Comparison of ENCODE assay signal across 15 cellular contexts in the genomic region with DNA sequence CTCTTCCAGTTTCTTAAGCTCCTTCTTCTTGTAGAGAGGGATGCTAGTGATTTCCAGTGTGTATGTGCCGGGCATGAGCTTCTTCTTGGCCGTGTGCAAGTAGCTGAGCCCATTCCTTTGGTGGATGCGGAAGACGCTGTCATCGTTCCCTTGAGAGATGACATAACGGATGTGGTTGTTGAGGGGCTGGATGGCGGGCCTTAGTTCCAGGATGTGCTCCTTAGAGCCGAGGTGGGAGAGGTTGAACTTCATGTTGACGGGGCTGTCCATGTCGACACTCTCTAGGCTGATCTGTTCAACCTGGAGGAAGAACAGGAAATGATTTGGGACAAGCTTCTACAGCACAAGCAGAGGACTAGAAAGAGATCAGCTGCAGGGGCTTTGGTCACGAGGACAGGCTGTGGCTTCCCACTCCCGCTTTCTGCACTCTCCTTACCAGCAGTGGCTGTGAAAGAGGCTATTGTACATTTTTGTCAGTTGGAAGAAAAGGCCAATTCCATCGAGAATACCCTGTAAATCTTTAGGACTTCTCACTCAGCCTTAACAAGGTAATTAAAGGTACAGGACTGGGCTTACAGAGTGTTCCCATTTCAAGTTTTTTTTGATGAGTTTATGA.
A peak's percentile ranks its signal among the peaks of the same experiment; 100 is the strongest.
DNase-seq lines count a peak whose midpoint lies in the region; ATAC-seq and TF ChIP-seq lines count a peak whose summit lies in the region.
"Had no signal": no experiment of that assay in that cellular context is flagged by ENCODE, and none has a peak within 500 bp of the region (broad histone marks: within the 10 kb centered on the region; RNA-seq: fewer than 3 reads in every experiment).

No MANE protein-coding gene starts in this region.

- H3K18ac ChIP-seq in neuronal stem cell (ENCODE audit: low read length), result no peak overlapping the region

- no peak overlapping the region for H2BK12ac ChIP-seq in neuronal stem cell (ENCODE audit: low read length)

- H3K23ac ChIP-seq in neuronal stem cell (ENCODE audit: low read depth, low read length, poor library complexity), result no peak overlapping the region

- no peak for TF ChIP-seq CTCF in fibroblast of mammary gland (conservative IDR thresholded peaks at IDR 0.05; ENCODE audit: control insufficient read depth, insufficient read depth, low read depth, low read length)

- in situ Hi-C loops in SK-MEL-5 (cut with HindIII; ENCODE audit: low pct_unique_long_range_greater_than_20kb, low sequenced_read_pairs), result no loop called here

- no peak overlapping the region for H4K8ac ChIP-seq in neuronal stem cell (ENCODE audit: low read depth, low read length)

- H3K79me1 ChIP-seq in neuronal stem cell (ENCODE audit: low read depth, low read length), result no peaks in the 10 kb centered on the region

- H2BK5ac ChIP-seq in neuronal stem cell (ENCODE audit: low read length), result no peak overlapping the region

- no peak overlapping the region for H3K4me3 ChIP-seq in fibroblast of mammary gland (ENCODE audit: control insufficient read depth, low read depth, low read length)
- no peak overlapping the region for H3K4me3 ChIP-seq in neuronal stem cell (ENCODE audit: low read length in 2 of 2)
- no peak overlapping the region for H3K4me3 ChIP-seq in MG63

- DNase-seq in SK-MEL-5 (ENCODE audit: low read depth, low spot score), result peak; percentile 95
- peak; percentile 25 for DNase-seq in fibroblast of mammary gland (ENCODE audit: low read depth)
- no peak for DNase-seq in left ventricle myocardium superior
- no peak for DNase-seq in neuronal stem cell (ENCODE audit: low spot score)
- no peak for DNase-seq in MG63
- no peak for DNase-seq in NCI-H526 (lab: John Stamatoyannopoulos, UW)
- DNase-seq: ACHN, AML-193, Caco-2, HFFc6, NCI-H1092, NCI-H510A treated with DMSO at 0.1 percent for 48 hours, SIG-M5 had no signal

- H2BK15ac ChIP-seq in neuronal stem cell (ENCODE audit: low read length), result no peak overlapping the region

- no peak overlapping the region for H3K4me2 ChIP-seq in neuronal stem cell (ENCODE audit: insufficient read depth, low read length, poor library complexity, severe bottlenecking)

- H3K36me3 ChIP-seq in neuronal stem cell (replicated peaks in 1 of 2; ENCODE audit: control insufficient read depth in 2 of 2, insufficient read depth in 2 of 2, low read length in 2 of 2) (peaks cover 27 to 85% of the 10 kb centered on the region in 2 donors), MG63 (no peaks in the 10 kb centered on the region)

- H2BK120ac ChIP-seq in neuronal stem cell (ENCODE audit: low read depth, low read length), result no peak overlapping the region

- no peak overlapping the region for H3K4ac ChIP-seq in neuronal stem cell (ENCODE audit: low read length)

- no CpG with 5 or more reads among the region's 13 CpGs for WGBS in neuronal stem cell (ENCODE audit: extremely low coverage in 2 of 2, insufficient read length in 2 of 2, insufficient replicate concordance in 1 of 2), 2 donors

- H3K4me1 ChIP-seq in neuronal stem cell (ENCODE audit: control insufficient read depth in 2 of 2, insufficient read depth in 1 of 2, low read depth in 1 of 2, low read length in 2 of 2), result peaks cover 4 to 5% of the 10 kb centered on the region in 2 donors
- H3K4me1 ChIP-seq: Caco-2 had no signal

- ATAC-seq in left ventricle myocardium superior (peak; percentile 60), HG02588 (IDR thresholded peaks at IDR 0.05; ENCODE audit: unreplicated experiment) (no peak)
- ATAC-seq: Panc1 had no signal

- no peak overlapping the region for H2AK5ac ChIP-seq in neuronal stem cell (ENCODE audit: low read depth, low read length)

- H3K9ac ChIP-seq in neuronal stem cell (ENCODE audit: low read depth, low read length, poor library complexity), result no peak overlapping the region

- intact Hi-C loops in left ventricle myocardium superior (cut with micrococcal nuclease), result no loop called here

- H3K27ac ChIP-seq in neuronal stem cell (replicated peaks; ENCODE audit: low read length), result peak overlapping the region; percentile 1

- H3K9me3 ChIP-seq in neuronal stem cell (replicated peaks in 1 of 2; ENCODE audit: control insufficient read depth in 2 of 2, insufficient read depth in 1 of 2, low read depth in 1 of 2, low read length in 2 of 2), result no peaks in the 10 kb centered on the region
- H3K9me3 ChIP-seq in MG63, result peaks cover 2% of the 10 kb centered on the region
- H3K9me3 ChIP-seq: Caco-2 had no signal

- H3K27me3 ChIP-seq in neuronal stem cell (ENCODE audit: control insufficient read depth in 3 of 3, insufficient read depth in 3 of 3, low read depth in 1 of 3, low read length in 3 of 3), result no peaks in the 10 kb centered on the region
- no peaks in the 10 kb centered on the region for H3K27me3 ChIP-seq in MG63

- no peak overlapping the region for H3K14ac ChIP-seq in neuronal stem cell (ENCODE audit: low read length)

- no peak overlapping the region for H4K91ac ChIP-seq in neuronal stem cell (ENCODE audit: low read depth, low read length, poor library complexity)

- no peak overlapping the region for H2AFZ ChIP-seq in neuronal stem cell (ENCODE audit: low read length)

Comparison
In these comparisons a context has a peak if more than half of its experiments do, and no peak if none do; other contexts are left out.
1. DNase-seq: peak in SK-MEL-5 (single experiment) and fibroblast of mammary gland (single experiment); none in left ventricle myocardium superior (single experiment), neuronal stem cell (single experiment), MG63 (single experiment) and NCI-H526 (0 of 2).